ENCODE assay signal across 16 cellular contexts in the genomic region with DNA sequence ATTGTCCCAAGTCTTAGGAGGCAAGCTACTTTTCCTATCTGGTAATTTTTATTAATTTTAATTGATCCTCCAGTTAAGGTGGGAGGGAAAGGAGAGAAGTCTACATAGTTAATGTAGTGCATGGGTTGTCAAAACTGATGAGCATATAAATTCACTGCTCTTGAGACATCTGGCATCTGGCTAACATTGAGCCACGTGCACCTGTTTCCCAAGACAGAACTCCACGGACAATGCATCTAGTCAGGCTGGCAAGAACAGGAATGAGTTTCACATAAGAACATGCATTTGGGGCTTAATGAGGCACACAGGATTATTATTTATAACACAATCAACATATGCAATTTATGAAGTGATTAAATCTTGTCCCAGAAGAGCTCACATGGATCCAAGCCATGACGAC.
"Had no signal": no experiment of that assay in that cellular context is flagged by ENCODE, and none has a peak within 500 bp of the region (broad histone marks: within the 10 kb centered on the region; RNA-seq: fewer than 3 reads in every experiment).

No MANE protein-coding gene starts in this region.

- DNase-seq: effector CD8-positive, alpha-beta T cell; foreskin melanocyte; head of caudate nucleus; kidney; left cardiac atrium; left ventricle myocardium inferior; mesenchymal stem cell; midbrain; naive B cell; right lobe of liver; stimulated activated CD4-positive, alpha-beta T cell treated with anti-CD3 and anti-CD28 coated beads, Interleukin-2, amount 100 ng/mL, for 24 hours; stimulated activated CD4-positive, alpha-beta T cell treated with anti-CD3 and anti-CD28 coated beads, Interleukin-4, amount 100 ng/mL, for 4 hours; stimulated activated naive B cell treated with anti-CD40 and anti-IgM and Interleukin-4, amounts not matched to agents 10 μg/mL and 1 μg/mL and 100 μg/mL, for 72 hours; stimulated activated naive CD8-positive, alpha-beta T cell treated with anti-CD3 and anti-CD28 coated beads, Interleukin-15, amount 100 ng/mL, for 72 hours; testis; upper lobe of right lung had no signal
